ENCODE assay signal across 8 cellular contexts in the genomic region with DNA sequence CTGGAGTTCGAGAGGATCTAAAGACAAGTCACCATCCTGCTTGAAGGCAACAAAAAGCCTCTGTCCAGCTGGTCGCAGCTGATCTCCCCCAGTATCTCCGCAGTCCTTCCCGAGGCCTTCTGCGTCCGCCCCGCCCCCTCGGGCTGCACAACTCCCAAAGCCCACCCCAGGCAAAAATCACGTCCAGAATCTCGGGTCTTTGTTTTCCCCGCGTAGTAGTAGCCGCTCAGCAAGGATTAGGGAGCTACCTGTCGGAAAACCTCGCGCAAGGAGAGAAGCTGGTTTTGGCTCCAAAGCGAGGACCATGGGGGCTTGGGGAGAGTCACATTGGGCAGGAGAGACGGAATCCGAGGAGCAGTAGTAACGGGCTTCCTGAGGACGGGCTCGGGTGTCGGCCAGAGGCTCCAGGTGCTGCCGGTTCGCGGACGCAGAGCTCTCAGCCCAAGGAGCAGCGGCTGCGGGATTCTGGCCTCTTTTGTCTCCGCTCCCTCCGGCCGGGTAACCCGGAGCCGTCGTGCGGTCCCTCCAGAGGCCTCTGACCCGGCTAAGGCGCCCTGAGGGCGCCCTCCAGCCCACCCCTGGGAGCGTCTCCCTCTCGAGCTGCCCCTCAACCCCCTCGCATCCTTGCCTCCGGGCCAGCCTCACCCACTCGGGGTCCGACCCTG. TPM values are rescaled to one million over a fixed set of nuclear protein-coding genes. Genes with fewer than 3 reads are reported as not detected.
DNase-seq lines count a peak whose midpoint lies in the region; ATAC-seq, FAIRE-seq and TF ChIP-seq lines count a peak whose summit lies in the region.

No MANE protein-coding gene starts in this region.

- DNase-seq in activated naive CD4-positive, alpha-beta T cell treated with anti-CD3 and anti-CD28 coated beads for 36 hours = peak; percentile 28
- DNase-seq in activated naive CD4-positive, alpha-beta T cell (lab: John Stamatoyannopoulos, UW) = no peak
- DNase-seq in RWPE1 (ENCODE audit: low spot score) (peak; percentile 53), mesendoderm (peak; percentile 59), urothelium cell line (ENCODE audit: low spot score) (peak; percentile 27), A172 (ENCODE audit: low spot score) (no peak)
- no peak for DNase-seq in effector memory CD8-positive, alpha-beta T cell

- no peak overlapping the region for H2BK15ac ChIP-seq in mesendoderm (replicated peaks; ENCODE audit: low read depth)

- peak overlapping the region; percentile 94 for H3K56ac ChIP-seq in mesendoderm (ENCODE audit: low read length)

- intact Hi-C loops in activated naive CD4-positive, alpha-beta T cell treated with anti-CD3 and anti-CD28 coated beads for 36 hours (cut with micrococcal nuclease) = loop anchor here (5.0 kb wide), 1 partner anchor 142 kb away; no protein-coding TSS in a partner anchor

- peak; percentile 43 for ATAC-seq in HG02678 (IDR thresholded peaks at IDR 0.05; ENCODE audit: unreplicated experiment)
- ATAC-seq in effector memory CD8-positive, alpha-beta T cell (replicated peaks) = peak; percentile 61

- H3K27ac Mint-ChIP-seq in activated naive CD4-positive, alpha-beta T cell treated with anti-CD3 and anti-CD28 coated beads for 36 hours = peak overlapping the region; percentile 57
- H3K27ac Mint-ChIP-seq in effector memory CD8-positive, alpha-beta T cell = peak overlapping the region; percentile 83 to 91

- peaks cover 24% of the 10 kb centered on the region for H3K9me3 Mint-ChIP-seq in activated naive CD4-positive, alpha-beta T cell treated with anti-CD3 and anti-CD28 coated beads for 36 hours
- H3K9me3 Mint-ChIP-seq in effector memory CD8-positive, alpha-beta T cell = peaks cover 0 to 31% of the 10 kb centered on the region in 2 donors

- peaks cover 40% of the 10 kb centered on the region for H3K4me1 Mint-ChIP-seq in activated naive CD4-positive, alpha-beta T cell treated with anti-CD3 and anti-CD28 coated beads for 36 hours (ENCODE audit: low read depth)
- peaks cover 34 to 41% of the 10 kb centered on the region in 2 donors for H3K4me1 Mint-ChIP-seq in effector memory CD8-positive, alpha-beta T cell (ENCODE audit: low read depth in 2 of 2)

- no peak overlapping the region for H2BK120ac ChIP-seq in mesendoderm (ENCODE audit: low read depth, low read length)

- no peak overlapping the region for H2AK5ac ChIP-seq in mesendoderm (ENCODE audit: low read length)

- H3K4ac ChIP-seq in mesendoderm (ENCODE audit: low read depth, low read length) = peak overlapping the region; percentile 5

- FAIRE-seq in urothelium cell line (lab: Jason Lieb, UNC) = no peak

- H3K27ac ChIP-seq in RWPE1 (peak overlapping the region; percentile 74), mesendoderm (ENCODE audit: low read depth, low read length) (no peak overlapping the region)

- no CpG with 5 or more reads among the region's 45 CpGs for WGBS in mesendoderm (ENCODE audit: extremely low coverage, insufficient coverage, low lambda C conversion rate)

- H3K4me2 ChIP-seq in mesendoderm (ENCODE audit: low read length) = peak overlapping the region; percentile 99

- H2BK5ac ChIP-seq in mesendoderm (ENCODE audit: low read length) = no peak overlapping the region

- H3K79me1 ChIP-seq in mesendoderm (ENCODE audit: low read length) = peaks cover 23% of the 10 kb centered on the region

- peak overlapping the region; percentile 57 for H3K23ac ChIP-seq in mesendoderm (ENCODE audit: low read length)

- H3K4me1 ChIP-seq in mesendoderm (ENCODE audit: control insufficient read depth, low read depth, low read length) = peaks cover 6% of the 10 kb centered on the region

- H3K27me3 ChIP-seq in mesendoderm (ENCODE audit: insufficient read depth, low read length, poor library complexity) = no peaks in the 10 kb centered on the region

- no peaks in the 10 kb centered on the region for H3K27me3 Mint-ChIP-seq in activated naive CD4-positive, alpha-beta T cell treated with anti-CD3 and anti-CD28 coated beads for 36 hours (ENCODE audit: low read depth)
- H3K27me3 Mint-ChIP-seq in effector memory CD8-positive, alpha-beta T cell = no peaks in the 10 kb centered on the region

- no peak for TF ChIP-seq CTCF in RWPE1 (conservative IDR thresholded peaks at IDR 0.05; ENCODE audit: low read depth)

- peak overlapping the region; percentile 88 for H3K18ac ChIP-seq in mesendoderm (ENCODE audit: low read length)

- CTCF ChIA-PET in activated naive CD4-positive, alpha-beta T cell treated with anti-CD3 and anti-CD28 coated beads for 36 hours (lab: Charles Lee) = interaction anchor here (1.3 to 1.4 kb wide), 2 partner anchors 20 to 145 kb away, joined by 3 to 4 read pairs; no protein-coding TSS in a partner anchor
- CTCF ChIA-PET in RWPE1 (lab: Yijun Ruan, JAX) = interaction anchor here (0.6 to 1.3 kb wide), 5 partner anchors 18 to 400 kb away, joined by 3 to 4 read pairs (median 3); no protein-coding TSS in a partner anchor

- H3K36me3 ChIP-seq in mesendoderm (ENCODE audit: control insufficient read depth, insufficient read depth, low read length) = peaks cover 2% of the 10 kb centered on the region

- peaks cover 19% of the 10 kb centered on the region for H3K79me2 ChIP-seq in mesendoderm (ENCODE audit: control insufficient read depth, insufficient read depth, low read length)

- H4K5ac ChIP-seq in mesendoderm (ENCODE audit: low read length) = no peak overlapping the region

- peak overlapping the region; percentile 87 for H3K4me3 Mint-ChIP-seq in activated naive CD4-positive, alpha-beta T cell treated with anti-CD3 and anti-CD28 coated beads for 36 hours
- peak overlapping the region; percentile 93 for H3K4me3 Mint-ChIP-seq in effector memory CD8-positive, alpha-beta T cell

- H3K4me3 ChIP-seq in mesendoderm (ENCODE audit: low read length) = peak overlapping the region; percentile 98

- H3K9ac ChIP-seq in mesendoderm (ENCODE audit: low read length) = peak overlapping the region; percentile 90

- H3K36me3 Mint-ChIP-seq in activated naive CD4-positive, alpha-beta T cell treated with anti-CD3 and anti-CD28 coated beads for 36 hours (ENCODE audit: low read depth) = peaks cover 45% of the 10 kb centered on the region
- H3K36me3 Mint-ChIP-seq in effector memory CD8-positive, alpha-beta T cell (ENCODE audit: insufficient read depth) = peaks cover 13% of the 10 kb centered on the region

- no peak overlapping the region for H4K8ac ChIP-seq in mesendoderm (ENCODE audit: low read depth, low read length)

- POLR2A ChIA-PET in RWPE1 (lab: Yijun Ruan, JAX; ENCODE audit: low non-redundant PET) = interaction anchor here (0.7 kb wide), 1 partner anchor 9 kb away, joined by 3 read pairs; no protein-coding TSS in a partner anchor

RNA-seq across cellular contexts. Expression of a gene that starts 0.4 kb away (rescaled TPM):
- total RNA-seq in activated naive CD4-positive, alpha-beta T cell treated with anti-CD3 and anti-CD28 coated beads for 36 hours = 10 to 100 TPM; 13.6 to 13.9 TPM
- polyA plus RNA-seq in mesendoderm (2013, experiment 1 of 2) = 15.8 TPM
- polyA plus RNA-seq in mesendoderm (2013, experiment 2 of 2) = 16.0 TPM
- 3.4 and 6.6 TPM in 2 replicates for total RNA-seq in A172 (2014; rRNA removed; shearing (Covaris generic))

RNA-seq across cellular contexts. Expression of a gene that starts 0.5 kb away (rescaled TPM):
- 10 to 100 TPM; 34.5 to 35.3 TPM for total RNA-seq in activated naive CD4-positive, alpha-beta T cell treated with anti-CD3 and anti-CD28 coated beads for 36 hours
- 12.0 TPM for polyA plus RNA-seq in mesendoderm (2013, experiment 1 of 2)
- polyA plus RNA-seq in mesendoderm (2013, experiment 2 of 2) = 11.8 TPM
- 9.0 and 11.2 TPM in 2 replicates for total RNA-seq in A172 (2014; rRNA removed; shearing (Covaris generic))

RNA-seq across cellular contexts. Expression of a gene that starts 40.1 kb away (rescaled TPM):
- total RNA-seq in activated naive CD4-positive, alpha-beta T cell treated with anti-CD3 and anti-CD28 coated beads for 36 hours = 1 to 10 TPM; 4.2 to 4.3 TPM
- polyA plus RNA-seq in mesendoderm (2013, experiment 1 of 2) = 6.6 TPM
- 6.7 TPM for polyA plus RNA-seq in mesendoderm (2013, experiment 2 of 2)
- 10.2 and 17.7 TPM in 2 replicates for total RNA-seq in A172 (2014; rRNA removed; shearing (Covaris generic))

Comparison
In these comparisons a context has a peak if more than half of its experiments do, and no peak if none do; other contexts are left out.
1. DNase-seq: peak in activated naive CD4-positive, alpha-beta T cell treated with anti-CD3 and anti-CD28 coated beads for 36 hours (single experiment), RWPE1 (single experiment), mesendoderm (single experiment) and urothelium cell line (single experiment); none in activated naive CD4-positive, alpha-beta T cell (0 of 4), effector memory CD8-positive, alpha-beta T cell (0 of 3) and A172 (single experiment).